In genomic region chr14:97978336-97978735, GRCh38 we compare ENCODE assay signal across 9 cellular contexts.
DNase-seq lines count a peak whose midpoint lies in the region; ATAC-seq and TF ChIP-seq lines count a peak whose summit lies in the region.
"Had no signal": no experiment of that assay in that cellular context is flagged by ENCODE, and none has a peak within 500 bp of the region (broad histone marks: within the 10 kb centered on the region; RNA-seq: fewer than 3 reads in every experiment).

No MANE protein-coding gene starts in this region.

- peak overlapping the region; percentile 86 to 98 (median 89) for H3K4me3 Mint-ChIP-seq in CD8-positive, alpha-beta memory T cell
- H3K4me3 Mint-ChIP-seq in activated CD4-positive, alpha-beta T cell treated with anti-CD3 and anti-CD28 coated beads, Interleukin-2, amount 10 ng/mL, durations not matched to agents 7 days and 5 days, result peak overlapping the region; percentile 88
- H3K4me3 Mint-ChIP-seq in chondrocyte (ENCODE audit: unreplicated experiment), result no peak overlapping the region

- CTCF ChIA-PET in CD8-positive, alpha-beta memory T cell (lab: Charles Lee), result interaction anchor here (0.6 to 3.4 kb wide), 34 partner anchors 12 to 1438 kb away, joined by 3 to 37 read pairs (median 4); partner anchors contain the start of gene BCL11B
- CTCF ChIA-PET in activated CD4-positive, alpha-beta T cell treated with anti-CD3 and anti-CD28 coated beads, Interleukin-2, amount 10 ng/mL, durations not matched to agents 7 days and 5 days (lab: Charles Lee), result interaction anchor here (0.6 to 3.5 kb wide), 39 partner anchors 9 to 1293 kb away, joined by 3 to 14 read pairs (median 3); partner anchors contain the start of gene BCL11B

- H3K4me1 ChIP-seq in CD8-positive, alpha-beta memory T cell (ENCODE audit: insufficient read depth, low read length), result peaks cover 53% of the 10 kb centered on the region

- peaks cover 55 to 64% (median 58%) of the 10 kb centered on the region in 3 donors for H3K4me1 Mint-ChIP-seq in CD8-positive, alpha-beta memory T cell
- peaks cover 55% of the 10 kb centered on the region for H3K4me1 Mint-ChIP-seq in activated CD4-positive, alpha-beta T cell treated with anti-CD3 and anti-CD28 coated beads, Interleukin-2, amount 10 ng/mL, durations not matched to agents 7 days and 5 days
- peaks cover 4% of the 10 kb centered on the region for H3K4me1 Mint-ChIP-seq in chondrocyte (ENCODE audit: low read depth)
- H3K4me1 Mint-ChIP-seq: naive B cell had no signal

- H3K27ac Mint-ChIP-seq in CD8-positive, alpha-beta memory T cell, result peak overlapping the region; percentile 66 to 99 (median 92)
- peak overlapping the region; percentile 97 for H3K27ac Mint-ChIP-seq in activated CD4-positive, alpha-beta T cell treated with anti-CD3 and anti-CD28 coated beads, Interleukin-2, amount 10 ng/mL, durations not matched to agents 7 days and 5 days
- H3K27ac Mint-ChIP-seq in chondrocyte (ENCODE audit: unreplicated experiment), result no peak overlapping the region
- H3K27ac Mint-ChIP-seq: naive B cell had no signal

- no peaks in the 10 kb centered on the region for H3K27me3 ChIP-seq in CD8-positive, alpha-beta memory T cell (ENCODE audit: insufficient read depth, low read length, poor library complexity, severe bottlenecking)

- no peaks in the 10 kb centered on the region for H3K36me3 ChIP-seq in CD8-positive, alpha-beta memory T cell (ENCODE audit: insufficient read depth, low read length)

- peak overlapping the region; percentile 52 for H3K27ac ChIP-seq in CD8-positive, alpha-beta memory T cell (ENCODE audit: low read depth, low read length)

- TF ChIP-seq POLR2A in lower leg skin (IDR thresholded peaks at IDR 0.05), result no peak

- intact Hi-C loops in lower leg skin (cut with DNase I; ENCODE audit: low total_unique reads), result no loop called here

- POLR2A ChIA-PET in CD8-positive, alpha-beta memory T cell (lab: Charles Lee), result interaction anchor here (0.6 to 1.4 kb wide), 12 partner anchors 158 to 1293 kb away, joined by 3 to 7 read pairs (median 3); no protein-coding TSS in a partner anchor
- POLR2A ChIA-PET in activated CD4-positive, alpha-beta T cell treated with anti-CD3 and anti-CD28 coated beads, Interleukin-2, amount 10 ng/mL, durations not matched to agents 7 days and 5 days (lab: Charles Lee), result interaction anchor here (1.1 to 1.6 kb wide), 4 partner anchors 15 to 520 kb away, joined by 3 to 6 read pairs (median 6); no protein-coding TSS in a partner anchor

- no peaks in the 10 kb centered on the region for H3K9me3 Mint-ChIP-seq in CD8-positive, alpha-beta memory T cell
- H3K9me3 Mint-ChIP-seq in activated CD4-positive, alpha-beta T cell treated with anti-CD3 and anti-CD28 coated beads, Interleukin-2, amount 10 ng/mL, durations not matched to agents 7 days and 5 days, result peaks cover 18% of the 10 kb centered on the region
- H3K9me3 Mint-ChIP-seq in chondrocyte (ENCODE audit: low read depth), result peaks cover 3% of the 10 kb centered on the region

- WGBS in lower leg skin, 2 donors, result 0% methylated on average over 9 of the region's 9 CpGs

- H3K4me3 ChIP-seq in CD8-positive, alpha-beta memory T cell (ENCODE audit: low read length), result peak overlapping the region; percentile 56
- no peak overlapping the region for H3K4me3 ChIP-seq in lower leg skin (ENCODE audit: low read depth, poor library complexity, severe bottlenecking)

- no peak for ATAC-seq in GM21515 (IDR thresholded peaks at IDR 0.05; ENCODE audit: unreplicated experiment)

- H3K9me3 ChIP-seq in CD8-positive, alpha-beta memory T cell (ENCODE audit: low read length), result no peaks in the 10 kb centered on the region

- TF ChIP-seq CTCF in chondrocyte (IDR thresholded peaks at IDR 0.05) (peak; percentile 74), lower leg skin (IDR thresholded peaks at IDR 0.05) (no peak), GM20000 (IDR thresholded peaks at IDR 0.05; ENCODE audit: extremely low read depth, missing control alignments) (no peak)

- peaks cover 0 to 1% of the 10 kb centered on the region in 2 donors for H3K27me3 Mint-ChIP-seq in CD8-positive, alpha-beta memory T cell
- H3K27me3 Mint-ChIP-seq in activated CD4-positive, alpha-beta T cell treated with anti-CD3 and anti-CD28 coated beads, Interleukin-2, amount 10 ng/mL, durations not matched to agents 7 days and 5 days, result no peaks in the 10 kb centered on the region
- H3K27me3 Mint-ChIP-seq in chondrocyte (ENCODE audit: low read depth), result peaks cover 2% of the 10 kb centered on the region

- peaks cover 0 to 26% (median 13%) of the 10 kb centered on the region in 3 donors for H3K36me3 Mint-ChIP-seq in CD8-positive, alpha-beta memory T cell
- H3K36me3 Mint-ChIP-seq in activated CD4-positive, alpha-beta T cell treated with anti-CD3 and anti-CD28 coated beads, Interleukin-2, amount 10 ng/mL, durations not matched to agents 7 days and 5 days (ENCODE audit: low read depth), result peaks cover 25% of the 10 kb centered on the region
- H3K36me3 Mint-ChIP-seq in chondrocyte (ENCODE audit: low read depth), result no peaks in the 10 kb centered on the region
- H3K36me3 Mint-ChIP-seq: naive B cell had no signal

- DNase-seq in CD8-positive, alpha-beta memory T cell, result peak; percentile 56 to 82 (median 65)
- DNase-seq in NCI-H2029 treated with DMSO at 0.1 percent for 48 hours (lab: John Stamatoyannopoulos, UW) (peak; percentile 47), chondrocyte (ENCODE audit: low spot score) (no peak), lower leg skin (ENCODE audit: low spot score in 2 of 2) (peak; percentile 74 to 93), GM20000 (ENCODE audit: low spot score) (no peak)
- peak; percentile 81 for DNase-seq in activated CD4-positive, alpha-beta T cell treated with anti-CD3 and anti-CD28 coated beads, Interleukin-2, amount 10 ng/mL, durations not matched to agents 7 days and 5 days
- peak; percentile 73 to 77 for DNase-seq in stimulated activated CD4-positive, alpha-beta T cell treated with anti-CD3 and anti-CD28 coated beads, Interleukin-4, amount 100 ng/mL, for 48 hours (ENCODE audit: low read depth in 2 of 2)
- DNase-seq: naive B cell had no signal

Comparison
In these comparisons a context has a peak if more than half of its experiments do, and no peak if none do; other contexts are left out.
1. DNase-seq: peak in CD8-positive, alpha-beta memory T cell (5 of 5), NCI-H2029 treated with DMSO at 0.1 percent for 48 hours (single experiment), activated CD4-positive, alpha-beta T cell treated with anti-CD3 and anti-CD28 coated beads, Interleukin-2, amount 10 ng/mL, durations not matched to agents 7 days and 5 days (single experiment), lower leg skin (2 of 2) and stimulated activated CD4-positive, alpha-beta T cell treated with anti-CD3 and anti-CD28 coated beads, Interleukin-4, amount 100 ng/mL, for 48 hours (2 of 2); none in chondrocyte (single experiment) and GM20000 (single experiment).